13 cellular contexts compared by ENCODE assay signal in genomic region chr19:34351382-34351802, GRCh38. TPM values are rescaled to one million over a fixed set of nuclear protein-coding genes. Genes with fewer than 3 reads are reported as not detected.
DNase-seq lines count a peak whose midpoint lies in the region; ATAC-seq and TF ChIP-seq lines count a peak whose summit lies in the region.
"Had no signal": no experiment of that assay in that cellular context is flagged by ENCODE, and none has a peak within 500 bp of the region (broad histone marks: within the 10 kb centered on the region; RNA-seq: fewer than 3 reads in every experiment).

No MANE protein-coding gene starts in this region.

- no peaks in the 10 kb centered on the region for H3K9me3 Mint-ChIP-seq in T-helper 1 cell treated with Interleukin-12 subunit alpha and Interleukin-12 subunit beta and Interleukin-4 antibody, amounts not matched to agents 30 μg/mL and 1 μg/mL, for 36 hours

- TF ChIP-seq RAD21 in HCT116 (IDR thresholded peaks at IDR 0.05; ENCODE audit: low read depth), result no peak

- no peaks in the 10 kb centered on the region for H3K27me3 ChIP-seq in HCT116 (ENCODE audit: insufficient read depth, low read length)
- H3K27me3 ChIP-seq: Peyer's patch, tibial nerve had no signal

- H3K9ac ChIP-seq in HCT116 (ENCODE audit: low read length), result no peak overlapping the region

- TF ChIP-seq POLR2A in HCT116 (IDR thresholded peaks at IDR 0.05; ENCODE audit: borderline replicate concordance, extremely low read depth, insufficient read depth, insufficient read length), result no peak

- no peak overlapping the region for H3K4me3 ChIP-seq in HCT116 (replicated peaks in 1 of 2; ENCODE audit: low read depth in 1 of 2, low read length in 2 of 2)
- H3K4me3 ChIP-seq: Peyer's patch, tibial nerve had no signal

- H3K27ac Mint-ChIP-seq in T-helper 1 cell treated with Interleukin-12 subunit alpha and Interleukin-12 subunit beta and Interleukin-4 antibody, amounts not matched to agents 30 μg/mL and 1 μg/mL, for 36 hours, result peak overlapping the region; percentile 80

- no peaks in the 10 kb centered on the region for H3K9me2 ChIP-seq in HCT116 (ENCODE audit: insufficient read depth)

- no TSS peak for BruUV-seq in HCT116 (replicated peaks; lab: Mats Ljungman, UMichigan)

- H3K36me3 Mint-ChIP-seq in T-helper 1 cell treated with Interleukin-12 subunit alpha and Interleukin-12 subunit beta and Interleukin-4 antibody, amounts not matched to agents 30 μg/mL and 1 μg/mL, for 36 hours (ENCODE audit: low read depth), result peaks cover 14% of the 10 kb centered on the region

- no peaks in the 10 kb centered on the region for H3K9me3 ChIP-seq in HCT116 (ENCODE audit: control insufficient read depth in 1 of 2, insufficient read depth in 1 of 2, low read depth in 1 of 2, low read length in 2 of 2)
- H3K9me3 ChIP-seq: Peyer's patch, tibial nerve had no signal

- H2AFZ ChIP-seq in HCT116 (ENCODE audit: low read depth, low read length, poor library complexity, severe bottlenecking), result no peak overlapping the region

- POLR2A ChIA-PET in HCT116 (lab: Charles Lee), result no interaction called here

- peak overlapping the region; percentile 12; the same call in 1 of the 2 replicates for H3K4me2 ChIP-seq in HCT116 (ENCODE audit: low read length)

- H3K79me2 ChIP-seq in HCT116 (ENCODE audit: insufficient read depth, low read length), result no peaks in the 10 kb centered on the region

- RAD21 ChIA-PET in HCT116 (lab: Charles Lee; ENCODE audit: low non-redundant PET in 1 of 2, low total read pairs in 2 of 2, uncharacterized antibody in 2 of 2, unreplicated experiment in 2 of 2), result no interaction called here

- no peak for TF ChIP-seq CTCF in HCT116 (IDR thresholded peaks at IDR 0.05 in 2 of 3, conservative IDR thresholded peaks at IDR 0.05 in 1 of 3; ENCODE audit: borderline replicate concordance in 1 of 3, insufficient read depth in 1 of 3, low read depth in 2 of 3, low read length in 2 of 3)

- ATAC-seq in HCT116 (no peak), left colon (peak; percentile 10), HG03342 (IDR thresholded peaks at IDR 0.05; ENCODE audit: unreplicated experiment) (no peak)

- H3K4me3 Mint-ChIP-seq in T-helper 1 cell treated with Interleukin-12 subunit alpha and Interleukin-12 subunit beta and Interleukin-4 antibody, amounts not matched to agents 30 μg/mL and 1 μg/mL, for 36 hours, result peak overlapping the region; percentile 26

- no peak overlapping the region for H3K27ac ChIP-seq in HCT116 (ENCODE audit: low read depth, low read length)
- H3K27ac ChIP-seq: Peyer's patch, tibial nerve had no signal

- H3K4me1 ChIP-seq in HCT116 (ENCODE audit: control insufficient read depth in 1 of 2, insufficient read depth in 2 of 2, low read length in 2 of 2), result peaks cover 0 to 5% of the 10 kb centered on the region in 2 experiments; a peak in 2 of 4 replicates
- H3K4me1 ChIP-seq: tibial nerve had no signal

- peaks cover 20% of the 10 kb centered on the region for H3K4me1 Mint-ChIP-seq in T-helper 1 cell treated with Interleukin-12 subunit alpha and Interleukin-12 subunit beta and Interleukin-4 antibody, amounts not matched to agents 30 μg/mL and 1 μg/mL, for 36 hours (ENCODE audit: low read depth)

- H3K36me3 ChIP-seq in HCT116 (ENCODE audit: control insufficient read depth in 1 of 2, insufficient read depth in 2 of 2, low read length in 2 of 2), result peaks cover 3 to 7% of the 10 kb centered on the region in 2 experiments; a peak in 2 of 4 replicates

- intact Hi-C loops in HCT116 (cut with micrococcal nuclease), result loop anchor here (10.0 kb wide), 1 partner anchor 1177 kb away; no protein-coding TSS in a partner anchor
- intact Hi-C loops in left colon (cut with DNase I, micrococcal nuclease), result no loop called here

- CTCF ChIA-PET in HCT116 (lab: Charles Lee), result no interaction called here

- H3K27me3 Mint-ChIP-seq in T-helper 1 cell treated with Interleukin-12 subunit alpha and Interleukin-12 subunit beta and Interleukin-4 antibody, amounts not matched to agents 30 μg/mL and 1 μg/mL, for 36 hours (ENCODE audit: low read depth), result no peaks in the 10 kb centered on the region

- H4K20me1 ChIP-seq in HCT116 (ENCODE audit: insufficient read depth), result no peaks in the 10 kb centered on the region

- DNase-seq in NCI-H2081 (lab: John Stamatoyannopoulos, UW) (peak; percentile 50 to 82), NCI-H2081 treated with DMSO at 0.1 percent for 48 hours (lab: John Stamatoyannopoulos, UW) (no peak), HCT116 (ENCODE audit: low read depth, low spot score) (no peak), left colon (no peak), AG20443 (ENCODE audit: low spot score) (no peak), EL (no peak)
- DNase-seq: 8988T; islet precursor cell; Peyer's patch; stimulated activated CD4-positive, alpha-beta T cell treated with anti-CD3 and anti-CD28 coated beads, Interleukin-4, amount 100 ng/mL, for 4 hours had no signal

TF ChIP-seq in HCT116, 20 proteins besides CTCF, POLR2A, EP300 and RAD21:
- TF ChIP-seq ZBTB33 (IDR thresholded peaks at IDR 0.05; ENCODE audit: extremely low read depth, insufficient replicate concordance, low read length), result no peak
- no peak for TF ChIP-seq EGR1 (IDR thresholded peaks at IDR 0.05; ENCODE audit: low read depth)
- TF ChIP-seq YY1 (IDR thresholded peaks at IDR 0.05; ENCODE audit: extremely low read depth, insufficient replicate concordance, low read depth, low read length), result no peak
- TF ChIP-seq MAX (IDR thresholded peaks at IDR 0.05), result no peak
- TF ChIP-seq POLR2AphosphoS5 (IDR thresholded peaks at IDR 0.05; ENCODE audit: low read depth, low read length), result no peak
- no peak for TF ChIP-seq TCF7L2 (IDR thresholded peaks at IDR 0.05; ENCODE audit: borderline replicate concordance, extremely low read depth, insufficient read depth, insufficient read length)
- TF ChIP-seq SP1 (IDR thresholded peaks at IDR 0.05; ENCODE audit: low read depth), result no peak
- TF ChIP-seq SRF (IDR thresholded peaks at IDR 0.05; ENCODE audit: low read depth), result no peak
TF ChIP-seq in HCT116: peak in this region for 0.

RNA-seq across cellular contexts. Expression of gene GPI, which starts 13.6 kb away (rescaled TPM):
- 787 TPM for total RNA-seq in HCT116 (2021; ENCODE audit: unreplicated experiment)
- polyA plus RNA-seq in HCT116 (2012), result 1,417 and 1,906 TPM in 2 replicates
- total RNA-seq in left colon, result 100 to 1,000 TPM; 265 to 364 TPM

RNA-seq across cellular contexts. Expression of gene PDCD2L, which starts 52.8 kb away (rescaled TPM):
- total RNA-seq in HCT116 (2021; ENCODE audit: unreplicated experiment) (30.0 TPM), left colon (1 to 10 TPM; 4.3 to 6.3 TPM)
- 22.5 and 22.7 TPM in 2 replicates for polyA plus RNA-seq in HCT116 (2012)

Comparison
In these comparisons a context has a peak if more than half of its experiments do, and no peak if none do; other contexts are left out.
1. DNase-seq: peak in NCI-H2081 (2 of 2); none in NCI-H2081 treated with DMSO at 0.1 percent for 48 hours (single experiment), HCT116 (single experiment), left colon (0 of 2), AG20443 (single experiment) and EL (single experiment).